ENCODE assay signal across 1 cellular context in the genomic region with DNA sequence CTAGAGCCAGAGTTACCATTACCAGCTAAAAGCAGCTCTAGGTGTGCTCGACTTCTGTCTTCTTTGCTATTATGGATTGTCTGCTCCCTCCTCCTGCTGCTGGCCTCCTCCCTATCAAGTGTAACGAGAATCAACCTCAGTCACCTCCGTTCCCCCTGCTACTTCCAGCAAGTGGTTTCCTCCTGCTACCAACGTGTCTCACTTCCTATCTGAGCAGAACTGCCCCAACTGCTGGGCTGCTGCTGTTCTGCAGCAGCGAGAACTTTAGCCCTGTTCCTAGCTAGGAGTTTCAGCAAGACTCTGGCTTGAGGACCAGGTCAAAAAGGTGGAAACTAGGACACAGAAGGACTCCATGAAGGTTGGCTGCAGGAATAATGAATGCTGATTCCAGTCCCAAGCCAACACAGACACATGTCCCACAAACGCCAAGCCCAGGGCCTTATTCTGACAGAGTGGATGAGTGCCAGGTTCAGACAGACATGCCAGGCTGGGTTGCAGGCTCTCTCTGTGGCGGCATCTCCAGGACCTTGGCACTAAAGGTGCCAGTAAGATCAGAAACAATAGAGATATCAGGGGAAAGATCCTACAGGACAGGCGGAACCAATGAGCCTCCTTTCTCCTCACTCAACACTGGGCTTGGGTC.
TF ChIP-seq lines count a peak whose summit lies in the region.

No MANE protein-coding gene starts in this region.

TF ChIP-seq in WTC11, 78 proteins besides CTCF, POLR2A, EP300 and RAD21 (continued from another document):
- TF ChIP-seq, protein P1, sequence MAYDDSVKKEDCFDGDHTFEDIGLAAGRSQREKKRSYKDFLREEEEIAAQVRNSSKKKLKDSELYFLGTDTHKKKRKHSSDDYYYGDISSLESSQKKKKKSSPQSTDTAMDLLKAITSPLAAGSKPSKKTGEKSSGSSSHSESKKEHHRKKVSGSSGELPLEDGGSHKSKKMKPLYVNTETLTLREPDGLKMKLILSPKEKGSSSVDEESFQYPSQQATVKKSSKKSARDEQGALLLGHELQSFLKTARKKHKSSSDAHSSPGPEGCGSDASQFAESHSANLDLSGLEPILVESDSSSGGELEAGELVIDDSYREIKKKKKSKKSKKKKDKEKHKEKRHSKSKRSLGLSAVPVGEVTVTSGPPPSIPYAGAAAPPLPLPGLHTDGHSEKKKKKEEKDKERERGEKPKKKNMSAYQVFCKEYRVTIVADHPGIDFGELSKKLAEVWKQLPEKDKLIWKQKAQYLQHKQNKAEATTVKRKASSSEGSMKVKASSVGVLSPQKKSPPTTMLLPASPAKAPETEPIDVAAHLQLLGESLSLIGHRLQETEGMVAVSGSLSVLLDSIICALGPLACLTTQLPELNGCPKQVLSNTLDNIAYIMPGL (CRISPR knock-in tag; IDR thresholded peaks at IDR 0.05), result no peak
- TF ChIP-seq ZNF219 (CRISPR knock-in tag; IDR thresholded peaks at IDR 0.05; ENCODE audit: borderline replicate concordance) (no peak), GTF2I (CRISPR knock-in tag; conservative IDR thresholded peaks at IDR 0.05) (no peak), CREM (CRISPR knock-in tag; IDR thresholded peaks at IDR 0.05) (no peak), SP1 (CRISPR knock-in tag; conservative IDR thresholded peaks at IDR 0.05) (no peak), TEAD4 (CRISPR knock-in tag; IDR thresholded peaks at IDR 0.05) (no peak)
- TF ChIP-seq, protein P2, sequence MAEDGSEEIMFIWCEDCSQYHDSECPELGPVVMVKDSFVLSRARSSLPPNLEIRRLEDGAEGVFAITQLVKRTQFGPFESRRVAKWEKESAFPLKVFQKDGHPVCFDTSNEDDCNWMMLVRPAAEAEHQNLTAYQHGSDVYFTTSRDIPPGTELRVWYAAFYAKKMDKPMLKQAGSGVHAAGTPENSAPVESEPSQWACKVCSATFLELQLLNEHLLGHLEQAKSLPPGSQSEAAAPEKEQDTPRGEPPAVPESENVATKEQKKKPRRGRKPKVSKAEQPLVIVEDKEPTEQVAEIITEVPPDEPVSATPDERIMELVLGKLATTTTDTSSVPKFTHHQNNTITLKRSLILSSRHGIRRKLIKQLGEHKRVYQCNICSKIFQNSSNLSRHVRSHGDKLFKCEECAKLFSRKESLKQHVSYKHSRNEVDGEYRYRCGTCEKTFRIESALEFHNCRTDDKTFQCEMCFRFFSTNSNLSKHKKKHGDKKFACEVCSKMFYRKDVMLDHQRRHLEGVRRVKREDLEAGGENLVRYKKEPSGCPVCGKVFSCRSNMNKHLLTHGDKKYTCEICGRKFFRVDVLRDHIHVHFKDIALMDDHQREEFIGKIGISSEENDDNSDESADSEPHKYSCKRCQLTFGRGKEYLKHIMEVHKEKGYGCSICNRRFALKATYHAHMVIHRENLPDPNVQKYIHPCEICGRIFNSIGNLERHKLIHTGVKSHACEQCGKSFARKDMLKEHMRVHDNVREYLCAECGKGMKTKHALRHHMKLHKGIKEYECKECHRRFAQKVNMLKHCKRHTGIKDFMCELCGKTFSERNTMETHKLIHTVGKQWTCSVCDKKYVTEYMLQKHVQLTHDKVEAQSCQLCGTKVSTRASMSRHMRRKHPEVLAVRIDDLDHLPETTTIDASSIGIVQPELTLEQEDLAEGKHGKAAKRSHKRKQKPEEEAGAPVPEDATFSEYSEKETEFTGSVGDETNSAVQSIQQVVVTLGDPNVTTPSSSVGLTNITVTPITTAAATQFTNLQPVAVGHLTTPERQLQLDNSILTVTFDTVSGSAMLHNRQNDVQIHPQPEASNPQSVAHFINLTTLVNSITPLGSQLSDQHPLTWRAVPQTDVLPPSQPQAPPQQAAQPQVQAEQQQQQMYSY (CRISPR knock-in tag; IDR thresholded peaks at IDR 0.05), result no peak
TF ChIP-seq in WTC11: peak in this region for 0.
